14 cellular contexts compared by ENCODE assay signal in genomic region chr16:74771656-74772315, GRCh38. TPM values are rescaled to one million over a fixed set of nuclear protein-coding genes. Genes with fewer than 3 reads are reported as not detected.
DNase-seq lines count a peak whose midpoint lies in the region; ATAC-seq and TF ChIP-seq lines count a peak whose summit lies in the region.
"Had no signal": no experiment of that assay in that cellular context is flagged by ENCODE, and none has a peak within 500 bp of the region (broad histone marks: within the 10 kb centered on the region; RNA-seq: fewer than 3 reads in every experiment).

No MANE protein-coding gene starts in this region.

- no peaks in the 10 kb centered on the region for H4K20me1 ChIP-seq in BLaER1

- TF ChIP-seq POLR2A in ovary (IDR thresholded peaks at IDR 0.05): no peak

- H3K4me1 ChIP-seq in BLaER1 (peaks cover 26% of the 10 kb centered on the region), ovary (ENCODE audit: insufficient read depth) (peaks cover 7% of the 10 kb centered on the region)
- H3K4me1 ChIP-seq: parathyroid adenoma had no signal

- DNase-seq in G401 (ENCODE audit: low spot score): no peak
- no peak for DNase-seq in ovary
- DNase-seq in nucleus accumbens (lab: John Stamatoyannopoulos, UW): no peak
- no peak for DNase-seq in DMS79 treated with DMSO at 0.1 percent for 48 hours (lab: John Stamatoyannopoulos, UW)
- DNase-seq: NCI-H2171 had no signal

- peaks cover 11% of the 10 kb centered on the region for H3K27me3 ChIP-seq in BLaER1
- H3K27me3 ChIP-seq in ovary: no peaks in the 10 kb centered on the region
- H3K27me3 ChIP-seq: vagina had no signal

- no peak overlapping the region for H3K27ac ChIP-seq in BLaER1
- H3K27ac ChIP-seq in ovary: no peak overlapping the region
- H3K27ac ChIP-seq: esophagus muscularis mucosa, parathyroid adenoma, SJSA1, vagina had no signal

- no peak for TF ChIP-seq CTCF in ovary (IDR thresholded peaks at IDR 0.05)

- no peak overlapping the region for H3K9ac ChIP-seq in BLaER1
- H3K9ac ChIP-seq: parathyroid adenoma had no signal

- 0 out of 2 replicates have a peak overlapping the region, but pooled peaks have one; percentile 2 for H3K4me2 ChIP-seq in BLaER1

- intact Hi-C loops in ovary (cut with DNase I): no loop called here

- ATAC-seq in GM19035 (IDR thresholded peaks at IDR 0.05; ENCODE audit: unreplicated experiment): peak; percentile 61
- peak; percentile 56 for ATAC-seq in HG02623 (IDR thresholded peaks at IDR 0.05; ENCODE audit: unreplicated experiment)
- ATAC-seq in HG03469 (IDR thresholded peaks at IDR 0.05; ENCODE audit: unreplicated experiment): peak; percentile 67

- in situ Hi-C loops in G401 (cut with HindIII; ENCODE audit: low sequenced_read_pairs): no loop called here

- H3K4me3 ChIP-seq in BLaER1 (no peak overlapping the region), ovary (no peak overlapping the region)
- H3K4me3 ChIP-seq: esophagus muscularis mucosa, SJSA1, vagina had no signal

- H3K36me3 ChIP-seq in BLaER1 (no peaks in the 10 kb centered on the region), ovary (no peaks in the 10 kb centered on the region)
- H3K36me3 ChIP-seq: esophagus muscularis mucosa, SJSA1, vagina had no signal

- H3K9me3 ChIP-seq in BLaER1: no peaks in the 10 kb centered on the region
- H3K9me3 ChIP-seq in ovary: no peaks in the 10 kb centered on the region
- H3K9me3 ChIP-seq: esophagus muscularis mucosa, vagina had no signal

- no peak for TF ChIP-seq EP300 in ovary (IDR thresholded peaks at IDR 0.05)

- WGBS in ovary, 3 donors: 63 to 69% (median 68%) methylated on average over 11 of the region's 11 CpGs

RNA-seq across cellular contexts. Expression of gene FA2H, which starts 2.8 kb away (rescaled TPM):
- total RNA-seq in G401 (2014; rRNA removed; shearing (Covaris generic)): not detected in 2 replicates
- total RNA-seq in ovary: 1 to 10 TPM in 1 of 7 donors, under 1 TPM in 3, not detected in 3; 0.17 to 1.3 (median 0.73) TPM
- under 1 TPM; 0.02 to 0.32 TPM for polyA plus RNA-seq in ovary
- total RNA-seq: A673, SJSA1, vagina had no signal
